Comparison of ENCODE assay signal across 25 cellular contexts in genomic region chr4:1769692-1770091, GRCh38. TPM values are rescaled to one million over a fixed set of nuclear protein-coding genes. Genes with fewer than 3 reads are reported as not detected.
"Had no signal": no experiment of that assay in that cellular context is flagged by ENCODE, and none has a peak within 500 bp of the region (broad histone marks: within the 10 kb centered on the region; RNA-seq: fewer than 3 reads in every experiment).

No MANE protein-coding gene starts in this region.

- H3K36me3 ChIP-seq: esophagus muscularis mucosa, heart left ventricle, WERI-Rb-1 had no signal

- H3K36me3 Mint-ChIP-seq: activated CD4-positive, alpha-beta memory T cell treated with anti-CD3 and anti-CD28 coated beads for 36 hours; activated naive CD4-positive, alpha-beta T cell treated with anti-CD3 and anti-CD28 coated beads, Interleukin-2, amount 50 U/mL, for 24 hours; natural killer cell had no signal

- H3K4me3 ChIP-seq: esophagus muscularis mucosa, heart left ventricle, lung, skin epidermis had no signal

- ATAC-seq: foreskin keratinocyte; heart left ventricle; left lobe of liver; natural killer cell; sciatic nerve; stimulated activated naive CD8-positive, alpha-beta T cell treated with anti-CD3 and anti-CD28 coated beads, Interleukin-15, Interleukin-2, amounts not matched to agents 100 U/mL and 50 U/mL, for 24 hours had no signal

- H3K9me3 Mint-ChIP-seq: activated CD4-positive, alpha-beta memory T cell treated with anti-CD3 and anti-CD28 coated beads for 36 hours; activated CD4-positive, alpha-beta T cell treated with anti-CD3 and anti-CD28 coated beads, Interleukin-2, amount 10 ng/mL, durations not matched to agents 24 days and 14 days; activated naive CD4-positive, alpha-beta T cell treated with anti-CD3 and anti-CD28 coated beads, Interleukin-2, amount 50 U/mL, for 24 hours; natural killer cell; T-helper 1 cell treated with Interleukin-12 subunit alpha and Interleukin-12 subunit beta and Interleukin-4 antibody, amounts not matched to agents 30 μg/mL and 1 μg/mL, for 36 hours had no signal

- H3K4me3 Mint-ChIP-seq: activated CD4-positive, alpha-beta memory T cell treated with anti-CD3 and anti-CD28 coated beads for 36 hours; activated CD4-positive, alpha-beta T cell treated with anti-CD3 and anti-CD28 coated beads, Interleukin-2, amount 10 ng/mL, durations not matched to agents 24 days and 14 days; activated naive CD4-positive, alpha-beta T cell treated with anti-CD3 and anti-CD28 coated beads, Interleukin-2, amount 50 U/mL, for 24 hours; natural killer cell; T-helper 1 cell treated with Interleukin-12 subunit alpha and Interleukin-12 subunit beta and Interleukin-4 antibody, amounts not matched to agents 30 μg/mL and 1 μg/mL, for 36 hours had no signal

- DNase-seq: activated CD4-positive, alpha-beta memory T cell treated with anti-CD3 and anti-CD28 coated beads for 36 hours; activated CD4-positive, alpha-beta T cell treated with anti-CD3 and anti-CD28 coated beads, Interleukin-2, amount 10 ng/mL, durations not matched to agents 24 days and 14 days; activated CD4-positive, CD25-positive, alpha-beta regulatory T cell treated with anti-CD3 and anti-CD28 coated beads, Interleukin-2, amount 50 U/mL, for 72 hours; activated CD8-positive, alpha-beta memory T cell treated with anti-CD3 and anti-CD28 coated beads, Interleukin-2, amount 50 U/mL, for 4 hours; activated gamma-delta T cell; activated T-cell treated with anti-CD3 and anti-CD28 coated beads, Interleukin-2, amount 50 U/mL, for 1 hour; dermis blood vessel endothelial cell; effector CD4-positive, alpha-beta T cell; foreskin keratinocyte; heart left ventricle; mesendoderm; natural killer cell; stimulated activated CD4-positive, alpha-beta T cell treated with anti-CD3 and anti-CD28 coated beads, Interleukin-12 subunit alpha, Interleukin-12 subunit beta, amount 100 ng/mL, for 4 hours; stimulated activated CD4-positive, alpha-beta T cell treated with anti-CD3 and anti-CD28 coated beads, Interleukin-4, amount 100 ng/mL, for 1 hour; stimulated activated naive CD8-positive, alpha-beta T cell treated with anti-CD3 and anti-CD28 coated beads, Interleukin-15, Interleukin-2, amounts not matched to agents 100 U/mL and 50 U/mL, for 24 hours; SW 1271; T-helper 9 cell had no signal

- H3K27ac ChIP-seq: esophagus muscularis mucosa, foreskin keratinocyte, heart left ventricle, WERI-Rb-1 had no signal

- H3K9me3 ChIP-seq: esophagus muscularis mucosa, heart left ventricle had no signal

- H3K27ac Mint-ChIP-seq: activated CD4-positive, alpha-beta memory T cell treated with anti-CD3 and anti-CD28 coated beads for 36 hours; activated CD4-positive, alpha-beta T cell treated with anti-CD3 and anti-CD28 coated beads, Interleukin-2, amount 10 ng/mL, durations not matched to agents 24 days and 14 days; activated naive CD4-positive, alpha-beta T cell treated with anti-CD3 and anti-CD28 coated beads, Interleukin-2, amount 50 U/mL, for 24 hours; natural killer cell; T-helper 1 cell treated with Interleukin-12 subunit alpha and Interleukin-12 subunit beta and Interleukin-4 antibody, amounts not matched to agents 30 μg/mL and 1 μg/mL, for 36 hours had no signal

RNA-seq across cellular contexts. Expression of gene FGFR3, which starts 23.4 kb away (rescaled TPM):
- total RNA-seq: natural killer cell had no signal
